8 cellular contexts compared by ENCODE assay signal in the genomic region with DNA sequence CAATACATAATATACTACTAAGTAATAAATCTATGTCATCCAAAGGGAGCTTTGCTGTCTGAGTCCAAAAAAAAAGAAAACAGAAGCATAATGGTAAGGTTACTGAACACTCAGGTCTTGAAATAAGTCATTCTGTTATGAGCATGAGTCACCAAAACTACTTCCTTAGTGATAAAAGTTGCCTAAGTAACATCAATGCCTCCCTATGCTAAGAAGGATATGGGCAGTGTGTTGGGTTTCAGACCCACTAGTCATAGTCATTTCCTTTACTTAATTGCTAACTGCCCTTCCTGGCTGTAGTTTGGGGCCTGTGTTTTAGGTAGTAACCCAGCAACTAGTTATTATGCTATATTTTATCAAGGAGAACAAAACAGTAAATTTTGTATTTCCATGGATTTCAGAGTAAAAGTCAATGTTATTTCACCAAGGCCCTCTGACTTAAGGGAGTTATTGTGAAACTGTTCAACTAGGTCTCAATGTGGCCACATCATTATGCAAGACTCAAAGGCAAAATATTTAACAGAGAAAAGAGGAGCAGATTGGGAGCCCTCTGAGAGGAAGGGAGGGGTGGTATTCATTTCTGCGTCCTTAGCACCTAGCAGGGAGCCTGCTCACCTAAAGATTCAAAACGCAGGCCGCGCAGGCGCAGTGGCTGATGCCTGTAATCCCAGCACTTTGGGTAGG. TPM values are rescaled to one million over a fixed set of nuclear protein-coding genes. Genes with fewer than 3 reads are reported as not detected.
A peak's percentile ranks its signal among the peaks of the same experiment; 100 is the strongest.
DNase-seq lines count a peak whose midpoint lies in the region; ATAC-seq and TF ChIP-seq lines count a peak whose summit lies in the region.

No MANE protein-coding gene starts in this region.

- no peak overlapping the region for H3K27ac ChIP-seq in OCI-LY7 (ENCODE audit: low read depth, low read length, poor library complexity, severe bottlenecking)

- DNase-seq in AG20443 (ENCODE audit: low spot score) (peak; percentile 67), epithelial cell of esophagus (ENCODE audit: low read depth) (peak; percentile 93), non-pigmented ciliary epithelial cell (ENCODE audit: low read depth) (peak; percentile 95), OCI-LY7 (ENCODE audit: low spot score) (no peak), NCI-H1417 treated with DMSO at 0.1 percent for 48 hours (lab: John Stamatoyannopoulos, UW) (no peak)

- no peaks in the 10 kb centered on the region for H3K4me1 ChIP-seq in OCI-LY7 (ENCODE audit: insufficient read depth, low read length, poor library complexity, severe bottlenecking)

- no peak overlapping the region for H3K4me3 ChIP-seq in epithelial cell of esophagus (ENCODE audit: low read length)
- no peak overlapping the region for H3K4me3 ChIP-seq in OCI-LY7 (ENCODE audit: low read depth, low read length, poor library complexity, severe bottlenecking)

- no peak overlapping the region for H2AFZ ChIP-seq in OCI-LY7 (ENCODE audit: low read length)

- H4K20me1 ChIP-seq in OCI-LY7 (ENCODE audit: insufficient read depth, low read length) = no peaks in the 10 kb centered on the region

- H3K9me2 ChIP-seq in OCI-LY7 (ENCODE audit: insufficient read depth, low read length) = no peaks in the 10 kb centered on the region

- H3K36me3 ChIP-seq in OCI-LY7 (ENCODE audit: insufficient read depth, low read length) = no peaks in the 10 kb centered on the region

- intact Hi-C loops in OCI-LY7 (cut with micrococcal nuclease; ENCODE audit: unreplicated experiment) = no loop called here

- no peak overlapping the region for H3K4me2 ChIP-seq in OCI-LY7 (ENCODE audit: low read length)

- POLR2A ChIA-PET in OCI-LY7 (lab: Charles Lee) = interaction anchor here (0.6 kb wide), 1 partner anchor 1670 kb away, joined by 3 read pairs; no protein-coding TSS in a partner anchor

- ATAC-seq in GM19035 (IDR thresholded peaks at IDR 0.05; ENCODE audit: unreplicated experiment) (peak; percentile 99), HG03103 (IDR thresholded peaks at IDR 0.05; ENCODE audit: low read depth, unreplicated experiment) (peak; percentile 100), SK-N-SH treated with all-trans-retinoic acid at 6 μM for 48 hours (peak; percentile 85)

- CTCF ChIA-PET in OCI-LY7 (lab: Charles Lee; ENCODE audit: unreplicated experiment) = no interaction called here

- TF ChIP-seq CTCF in epithelial cell of esophagus (IDR thresholded peaks at IDR 0.05; ENCODE audit: insufficient read depth, low read depth, low read length, missing control alignments) = no peak
- no peak for TF ChIP-seq CTCF in OCI-LY7 (conservative IDR thresholded peaks at IDR 0.05; ENCODE audit: low read length)

- no peaks in the 10 kb centered on the region for H3K79me2 ChIP-seq in OCI-LY7 (ENCODE audit: insufficient read depth, low read depth, low read length)

- H3K9me3 ChIP-seq in OCI-LY7 (ENCODE audit: low read length) = no peaks in the 10 kb centered on the region

- no TSS peak for BruUV-seq in OCI-LY7 (replicated peaks; lab: Mats Ljungman, UMichigan)

TF ChIP-seq in SK-N-SH treated with all-trans-retinoic acid at 6 μM for 48 hours, 23 proteins besides CTCF, POLR2A, EP300 and RAD21:
- TF ChIP-seq ISL1 (CRISPR knock-in tag; IDR thresholded peaks at IDR 0.05) (peak; percentile 53), ZC3H10 (CRISPR knock-in tag; IDR thresholded peaks at IDR 0.05) (peak; percentile 84), ZNF70 (CRISPR knock-in tag; IDR thresholded peaks at IDR 0.05) (no peak)
- TF ChIP-seq, protein P1, sequence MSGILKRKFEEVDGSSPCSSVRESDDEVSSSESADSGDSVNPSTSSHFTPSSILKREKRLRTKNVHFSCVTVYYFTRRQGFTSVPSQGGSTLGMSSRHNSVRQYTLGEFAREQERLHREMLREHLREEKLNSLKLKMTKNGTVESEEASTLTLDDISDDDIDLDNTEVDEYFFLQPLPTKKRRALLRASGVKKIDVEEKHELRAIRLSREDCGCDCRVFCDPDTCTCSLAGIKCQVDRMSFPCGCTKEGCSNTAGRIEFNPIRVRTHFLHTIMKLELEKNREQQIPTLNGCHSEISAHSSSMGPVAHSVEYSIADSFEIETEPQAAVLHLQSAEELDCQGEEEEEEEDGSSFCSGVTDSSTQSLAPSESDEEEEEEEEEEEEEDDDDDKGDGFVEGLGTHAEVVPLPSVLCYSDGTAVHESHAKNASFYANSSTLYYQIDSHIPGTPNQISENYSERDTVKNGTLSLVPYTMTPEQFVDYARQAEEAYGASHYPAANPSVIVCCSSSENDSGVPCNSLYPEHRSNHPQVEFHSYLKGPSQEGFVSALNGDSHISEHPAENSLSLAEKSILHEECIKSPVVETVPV (CRISPR knock-in tag; IDR thresholded peaks at IDR 0.05) = no peak

RNA-seq across cellular contexts. Expression of a gene that starts 11.7 kb away (rescaled TPM):
- 0.46 and 3.4 TPM in 2 replicates for total RNA-seq in OCI-LY7 (2014; rRNA removed; shearing (Covaris generic))
- total RNA-seq in OCI-LY7 (2022) = 0.88 and 1.3 TPM in 2 replicates

RNA-seq across cellular contexts. Expression of a gene that starts 14.9 kb away (rescaled TPM):
- total RNA-seq in OCI-LY7 (2014; rRNA removed; shearing (Covaris generic)) = 10.4 and 12.7 TPM in 2 replicates
- total RNA-seq in OCI-LY7 (2022) = 11.9 and 12.2 TPM in 2 replicates

Comparison
In these comparisons a context has a peak if more than half of its experiments do, and no peak if none do; other contexts are left out.
1. DNase-seq: peak in AG20443 (single experiment), epithelial cell of esophagus (single experiment) and non-pigmented ciliary epithelial cell (single experiment); none in OCI-LY7 (single experiment) and NCI-H1417 treated with DMSO at 0.1 percent for 48 hours (single experiment).
2. Peak in every context shown above with its lines, with median percentiles within 50 percentile points of each other: ATAC-seq.